ENCODE assay signal across 8 cellular contexts in genomic region chr7:19116121-19117080, GRCh38. TPM values are rescaled to one million over a fixed set of nuclear protein-coding genes. Genes with fewer than 3 reads are reported as not detected.
DNase-seq lines count a peak whose midpoint lies in the region; ATAC-seq, FAIRE-seq and TF ChIP-seq lines count a peak whose summit lies in the region.

No MANE protein-coding gene starts in this region.

- ATAC-seq in activated CD4-positive, alpha-beta T cell treated with anti-CD3 and anti-CD28 coated beads for 36 hours = peak; percentile 16

- H3K27me3 Mint-ChIP-seq in activated CD4-positive, alpha-beta T cell treated with anti-CD3 and anti-CD28 coated beads for 36 hours = peaks cover 52% of the 10 kb centered on the region
- H3K27me3 Mint-ChIP-seq in immature natural killer cell (ENCODE audit: low read depth in 3 of 3) = peaks cover 23 to 38% (median 29%) of the 10 kb centered on the region in 3 donors

- peak overlapping the region; percentile 31 for H3K4me3 Mint-ChIP-seq in activated CD4-positive, alpha-beta T cell treated with anti-CD3 and anti-CD28 coated beads for 36 hours
- H3K4me3 Mint-ChIP-seq in immature natural killer cell = peak overlapping the region; percentile 38 to 70 (median 59)

- no peaks in the 10 kb centered on the region for H3K9me3 ChIP-seq in ascending aorta
- no peaks in the 10 kb centered on the region for H3K9me3 ChIP-seq in subcutaneous abdominal adipose tissue (ENCODE audit: control insufficient read depth in 5 of 5, low read length in 5 of 5)

- H3K36me3 Mint-ChIP-seq in activated CD4-positive, alpha-beta T cell treated with anti-CD3 and anti-CD28 coated beads for 36 hours (ENCODE audit: low read depth) = no peaks in the 10 kb centered on the region
- no peaks in the 10 kb centered on the region for H3K36me3 Mint-ChIP-seq in immature natural killer cell

- peak overlapping the region; percentile 78 to 89 for H3K27ac ChIP-seq in ascending aorta
- peak overlapping the region; percentile 96 for H3K27ac ChIP-seq in subcutaneous abdominal adipose tissue (ENCODE audit: low read depth, low read length)

- H3K9ac ChIP-seq in subcutaneous abdominal adipose tissue (ENCODE audit: low read length in 5 of 5) = peak overlapping the region in 4 of 5 donors; percentile 68 to 87 (median 85)

- intact Hi-C loops in activated CD4-positive, alpha-beta T cell treated with anti-CD3 and anti-CD28 coated beads for 36 hours (cut with DNase I, micrococcal nuclease) = no loop called here
- intact Hi-C loops in ascending aorta (cut with DNase I) = loop anchor here (5.0 to 10.0 kb wide), 7 partner anchors 249 to 892 kb away; partner anchors contain the start of gene HDAC9

- CTCF ChIA-PET in activated CD4-positive, alpha-beta T cell treated with anti-CD3 and anti-CD28 coated beads for 36 hours (lab: Charles Lee) = interaction anchor here (0.6 kb wide), 1 partner anchor 133 kb away, joined by 3 read pairs; no protein-coding TSS in a partner anchor

- no peaks in the 10 kb centered on the region for H3K27me3 ChIP-seq in ascending aorta
- peaks cover 0 to 28% (median 15%) of the 10 kb centered on the region in 5 donors for H3K27me3 ChIP-seq in subcutaneous abdominal adipose tissue (ENCODE audit: control insufficient read depth in 5 of 5, insufficient read depth in 4 of 5, low read length in 5 of 5)

- H3K4me3 ChIP-seq in NB4 (ENCODE audit: low read depth, low read length) = peak overlapping the region; percentile 63
- H3K4me3 ChIP-seq in ascending aorta = peak overlapping the region; percentile 81 to 82
- H3K4me3 ChIP-seq in subcutaneous abdominal adipose tissue (ENCODE audit: low read depth in 1 of 5, low read length in 5 of 5) = peak overlapping the region; percentile 71 to 100 (median 87)

- peaks cover 4% of the 10 kb centered on the region for H3K4me1 Mint-ChIP-seq in activated CD4-positive, alpha-beta T cell treated with anti-CD3 and anti-CD28 coated beads for 36 hours
- H3K4me1 Mint-ChIP-seq in immature natural killer cell = peaks cover 6 to 7% of the 10 kb centered on the region in 2 donors

- TF ChIP-seq CTCF in NB4 (IDR thresholded peaks at IDR 0.05; ENCODE audit: low read depth, low read length) (no peak), ascending aorta (IDR thresholded peaks at IDR 0.05) (no peak)

- POLR2A ChIA-PET in activated CD4-positive, alpha-beta T cell treated with anti-CD3 and anti-CD28 coated beads for 36 hours (lab: Charles Lee) = no interaction called here

- no peak for FAIRE-seq in H54 (lab: Jason Lieb, UNC)

- no peaks in the 10 kb centered on the region for H3K9me3 Mint-ChIP-seq in activated CD4-positive, alpha-beta T cell treated with anti-CD3 and anti-CD28 coated beads for 36 hours (ENCODE audit: low read depth)
- peaks cover 0 to 22% (median 3%) of the 10 kb centered on the region in 6 donors for H3K9me3 Mint-ChIP-seq in immature natural killer cell

- peaks cover 3 to 16% of the 10 kb centered on the region in 2 donors for H3K4me1 ChIP-seq in ascending aorta
- H3K4me1 ChIP-seq in subcutaneous abdominal adipose tissue (ENCODE audit: control insufficient read depth in 5 of 5, insufficient read depth in 5 of 5, low read length in 5 of 5) = peaks cover 0 to 51% (median 44%) of the 10 kb centered on the region in 5 donors

- H3K27ac Mint-ChIP-seq in activated CD4-positive, alpha-beta T cell treated with anti-CD3 and anti-CD28 coated beads for 36 hours = no peak overlapping the region
- no peak overlapping the region for H3K27ac Mint-ChIP-seq in immature natural killer cell

- peak; percentile 23 for DNase-seq in activated CD4-positive, alpha-beta T cell treated with anti-CD3 and anti-CD28 coated beads for 36 hours
- DNase-seq in activated CD4-positive, alpha-beta T cell treated with anti-CD3 and anti-CD28 coated beads, Interleukin-2, amount 50 U/mL, for 4 hours = no peak
- DNase-seq in NB4 (ENCODE audit: low read depth) (peak; percentile 43), ascending aorta (ENCODE audit: low spot score in 2 of 2) (peak in 1 of 2 donors; percentile 62), immature natural killer cell (no peak), H54 (ENCODE audit: insufficient read length, low spot score) (no peak)
- DNase-seq in stimulated activated naive CD4-positive, alpha-beta T cell (lab: John Stamatoyannopoulos, UW) = no peak

- TF ChIP-seq POLR2A in NB4 (IDR thresholded peaks at IDR 0.05; ENCODE audit: extremely low read depth, insufficient read length) (no peak), H54 (IDR thresholded peaks at IDR 0.05; ENCODE audit: low read depth, low read length) (no peak)

- no peaks in the 10 kb centered on the region for H3K36me3 ChIP-seq in ascending aorta
- no peaks in the 10 kb centered on the region for H3K36me3 ChIP-seq in subcutaneous abdominal adipose tissue (ENCODE audit: control insufficient read depth in 5 of 5, insufficient read depth in 5 of 5, low read length in 5 of 5)

RNA-seq across cellular contexts. Expression of gene TWIST1, which starts 1.0 kb away (rescaled TPM):
- total RNA-seq in activated CD4-positive, alpha-beta T cell treated with anti-CD3 and anti-CD28 coated beads for 36 hours = 1 to 10 TPM; 1.2 TPM
- 2.0 TPM for total RNA-seq in ascending aorta
- polyA plus RNA-seq in immature natural killer cell = not detected

RNA-seq across cellular contexts. Expression of gene FERD3L, which starts 28.8 kb away (rescaled TPM):
- not detected for total RNA-seq in activated CD4-positive, alpha-beta T cell treated with anti-CD3 and anti-CD28 coated beads for 36 hours
- total RNA-seq in ascending aorta = not detected
- not detected for polyA plus RNA-seq in immature natural killer cell

Comparison
In these comparisons a context has a peak if more than half of its experiments do, and no peak if none do; other contexts are left out.
1. DNase-seq: peak in activated CD4-positive, alpha-beta T cell treated with anti-CD3 and anti-CD28 coated beads for 36 hours (single experiment) and NB4 (single experiment); none in activated CD4-positive, alpha-beta T cell treated with anti-CD3 and anti-CD28 coated beads, Interleukin-2, amount 50 U/mL, for 4 hours (0 of 2), immature natural killer cell (0 of 3), H54 (single experiment) and stimulated activated naive CD4-positive, alpha-beta T cell (0 of 6).
2. Peak in every context shown above with its lines, with median percentiles within 50 percentile points of each other: H3K4me3 ChIP-seq.